8 cellular contexts compared by ENCODE assay signal in genomic region chr10:88989824-88990527, GRCh38.
A peak's percentile ranks its signal among the peaks of the same experiment; 100 is the strongest.
DNase-seq lines count a peak whose midpoint lies in the region; ATAC-seq and TF ChIP-seq lines count a peak whose summit lies in the region.

No MANE protein-coding gene starts in this region.

- TF ChIP-seq CTCF in MM.1S (IDR thresholded peaks at IDR 0.05; ENCODE audit: low read length): no peak

- peaks cover 0 to 2% (median 0%) of the 10 kb centered on the region in 11 experiments; a peak in 1 of 22 replicates for H3K36me3 ChIP-seq in BLaER1 treated with 17β-estradiol and CSF1 and Interleukin-3, amounts not matched to agents 10 nM and 100 nM
- H3K36me3 ChIP-seq in MM.1S (replicated peaks; ENCODE audit: insufficient read depth, low read length): no peaks in the 10 kb centered on the region
- no peaks in the 10 kb centered on the region for H3K36me3 ChIP-seq in subcutaneous abdominal adipose tissue (ENCODE audit: control insufficient read depth in 5 of 5, insufficient read depth in 5 of 5, low read length in 5 of 5)

- peak overlapping the region; percentile 69 to 95 (median 79); a peak in 21 of 22 replicates for H3K27ac ChIP-seq in BLaER1 treated with 17β-estradiol and CSF1 and Interleukin-3, amounts not matched to agents 10 nM and 100 nM
- H3K27ac ChIP-seq in MM.1S (ENCODE audit: low read length) (peak overlapping the region; percentile 17; the same call in 1 of the 2 replicates), subcutaneous abdominal adipose tissue (ENCODE audit: low read depth, low read length) (peak overlapping the region; percentile 97)

- peaks cover 29 to 66% (median 46%) of the 10 kb centered on the region in 10 experiments for H3K4me1 ChIP-seq in BLaER1 treated with 17β-estradiol and CSF1 and Interleukin-3, amounts not matched to agents 10 nM and 100 nM
- H3K4me1 ChIP-seq in MM.1S (ENCODE audit: low read length): peaks cover 25% of the 10 kb centered on the region
- H3K4me1 ChIP-seq in subcutaneous abdominal adipose tissue (ENCODE audit: control insufficient read depth in 5 of 5, insufficient read depth in 5 of 5, low read length in 5 of 5): peaks cover 0 to 33% (median 30%) of the 10 kb centered on the region in 5 donors

- peaks cover 16% of the 10 kb centered on the region for H3F3A ChIP-seq in MM.1S (ENCODE audit: insufficient read depth, low read length)

- in situ Hi-C loops in T47D (cut with HindIII; ENCODE audit: low pct_unique_long_range_greater_than_20kb, low sequenced_read_pairs): no loop called here

- H3K9me3 ChIP-seq in BLaER1 treated with 17β-estradiol and CSF1 and Interleukin-3, amounts not matched to agents 10 nM and 100 nM (replicated peaks in 1 of 11): peaks cover 0 to 13% (median 6%) of the 10 kb centered on the region in 11 experiments; a peak in 13 of 22 replicates
- H3K9me3 ChIP-seq in MM.1S (replicated peaks; ENCODE audit: insufficient read depth, low read length) (no peaks in the 10 kb centered on the region), subcutaneous abdominal adipose tissue (ENCODE audit: control insufficient read depth in 5 of 5, low read length in 5 of 5) (peaks cover 0 to 3% (median 0%) of the 10 kb centered on the region in 5 donors)

- H3K4me3 ChIP-seq in BLaER1 treated with 17β-estradiol and CSF1 and Interleukin-3, amounts not matched to agents 10 nM and 100 nM: peak overlapping the region; percentile 70 to 94 (median 81)
- H3K4me3 ChIP-seq in MM.1S (ENCODE audit: low read length): peak overlapping the region; percentile 92
- peak overlapping the region; percentile 81 to 95 (median 92) for H3K4me3 ChIP-seq in subcutaneous abdominal adipose tissue (ENCODE audit: low read depth in 1 of 5, low read length in 5 of 5)

- peaks cover 0 to 4% (median 0%) of the 10 kb centered on the region in 11 experiments; a peak in 1 of 22 replicates for H3K27me3 ChIP-seq in BLaER1 treated with 17β-estradiol and CSF1 and Interleukin-3, amounts not matched to agents 10 nM and 100 nM
- H3K27me3 ChIP-seq in MM.1S (replicated peaks; ENCODE audit: insufficient read depth, low read length) (0 out of 2 replicates have a peak, but pooled peaks cover 6% of the 10 kb centered on the region), subcutaneous abdominal adipose tissue (ENCODE audit: control insufficient read depth in 5 of 5, insufficient read depth in 4 of 5, low read length in 5 of 5) (no peaks in the 10 kb centered on the region)

- H3K9ac ChIP-seq in BLaER1 treated with 17β-estradiol and CSF1 and Interleukin-3, amounts not matched to agents 10 nM and 100 nM: peak overlapping the region; percentile 71 to 94 (median 85); a peak in 20 of 22 replicates
- H3K9ac ChIP-seq in MM.1S (ENCODE audit: low read length) (no peak overlapping the region), subcutaneous abdominal adipose tissue (ENCODE audit: low read length in 5 of 5) (peak overlapping the region; percentile 76 to 92 (median 86))

- peak; percentile 5 for ATAC-seq in GM21390 (IDR thresholded peaks at IDR 0.05; ENCODE audit: unreplicated experiment)

- no peaks in the 10 kb centered on the region for H3K79me2 ChIP-seq in MM.1S (ENCODE audit: low read length)

- H4K20me1 ChIP-seq in BLaER1 treated with 17β-estradiol and CSF1 and Interleukin-3, amounts not matched to agents 10 nM and 100 nM: peaks cover 0 to 22% (median 0%) of the 10 kb centered on the region in 11 experiments; a peak in 3 of 22 replicates
- H4K20me1 ChIP-seq in MM.1S (ENCODE audit: insufficient read depth, low read length): no peaks in the 10 kb centered on the region

- peak overlapping the region; percentile 97 for H2AFZ ChIP-seq in MM.1S (ENCODE audit: low read length)

- H3K4me2 ChIP-seq in BLaER1 treated with 17β-estradiol and CSF1 and Interleukin-3, amounts not matched to agents 10 nM and 100 nM: peak overlapping the region; percentile 90 to 99 (median 95)
- peak overlapping the region; percentile 52 for H3K4me2 ChIP-seq in MM.1S (ENCODE audit: low read depth, low read length)

- H3K9me2 ChIP-seq in MM.1S (replicated peaks; ENCODE audit: insufficient read depth, low read length): no peaks in the 10 kb centered on the region

- DNase-seq in MM.1S (no peak), T47D (ENCODE audit: low read depth in 1 of 2, low spot score in 1 of 2) (peak; percentile 37 to 50), kidney glomerular epithelial cell (lab: John Stamatoyannopoulos, UW) (peak; percentile 73), medulla oblongata (ENCODE audit: extremely low spot score) (no peak), activated gamma-delta T cell (lab: John Stamatoyannopoulos, UW) (no peak)

Comparison
In these comparisons a context has a peak if more than half of its experiments do, and no peak if none do; other contexts are left out.
1. H3K27ac ChIP-seq: peak in every context shown above with its lines; median percentile 97 in subcutaneous abdominal adipose tissue; 79 in BLaER1 treated with 17β-estradiol and CSF1 and Interleukin-3, amounts not matched to agents 10 nM and 100 nM; 17 in MM.1S.
2. DNase-seq: peak in T47D (2 of 2) and kidney glomerular epithelial cell (single experiment); none in MM.1S (single experiment), medulla oblongata (single experiment) and activated gamma-delta T cell (single experiment).
3. Peak in every context shown above with its lines, with median percentiles within 50 percentile points of each other: H3K4me3 ChIP-seq.